In the genomic region with DNA sequence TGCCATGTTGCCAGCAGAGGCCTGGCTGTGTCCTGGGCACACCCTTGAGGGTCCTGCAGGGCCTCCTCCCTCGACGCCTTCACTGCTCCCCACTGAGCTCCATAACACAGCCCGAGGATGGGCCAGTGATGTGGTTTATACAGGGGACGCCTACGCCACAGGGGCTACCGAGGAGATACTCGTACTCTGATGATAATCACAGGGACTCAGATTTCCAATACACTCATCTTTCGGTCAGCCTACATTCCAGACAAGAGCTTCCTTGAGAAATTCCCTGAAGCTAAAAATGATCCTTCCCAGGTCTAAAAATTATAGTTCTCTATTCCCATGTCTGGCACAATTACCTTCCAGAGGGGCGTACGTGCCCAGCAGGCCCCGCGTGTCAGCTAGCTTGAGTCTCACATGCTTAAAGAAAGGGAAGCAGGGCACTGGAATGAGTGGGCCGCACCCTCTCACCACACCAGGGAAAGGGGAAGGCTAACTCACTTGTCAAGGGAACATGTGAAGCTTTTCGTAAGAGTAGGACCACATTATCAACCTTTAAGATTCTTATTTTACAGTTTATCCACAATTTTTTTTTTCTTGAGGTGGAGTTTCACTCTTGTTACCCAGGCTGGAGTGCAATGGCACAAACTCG, we compare ENCODE assay signal across 2 cellular contexts.
TF ChIP-seq lines count a peak whose summit lies in the region.

No MANE protein-coding gene starts in this region.

TF ChIP-seq in K562, 482 proteins besides CTCF, POLR2A, EP300 and RAD21:
- no peak for TF ChIP-seq TCF3 (CRISPR knock-in tag; IDR thresholded peaks at IDR 0.05)
- TF ChIP-seq, protein P1, sequence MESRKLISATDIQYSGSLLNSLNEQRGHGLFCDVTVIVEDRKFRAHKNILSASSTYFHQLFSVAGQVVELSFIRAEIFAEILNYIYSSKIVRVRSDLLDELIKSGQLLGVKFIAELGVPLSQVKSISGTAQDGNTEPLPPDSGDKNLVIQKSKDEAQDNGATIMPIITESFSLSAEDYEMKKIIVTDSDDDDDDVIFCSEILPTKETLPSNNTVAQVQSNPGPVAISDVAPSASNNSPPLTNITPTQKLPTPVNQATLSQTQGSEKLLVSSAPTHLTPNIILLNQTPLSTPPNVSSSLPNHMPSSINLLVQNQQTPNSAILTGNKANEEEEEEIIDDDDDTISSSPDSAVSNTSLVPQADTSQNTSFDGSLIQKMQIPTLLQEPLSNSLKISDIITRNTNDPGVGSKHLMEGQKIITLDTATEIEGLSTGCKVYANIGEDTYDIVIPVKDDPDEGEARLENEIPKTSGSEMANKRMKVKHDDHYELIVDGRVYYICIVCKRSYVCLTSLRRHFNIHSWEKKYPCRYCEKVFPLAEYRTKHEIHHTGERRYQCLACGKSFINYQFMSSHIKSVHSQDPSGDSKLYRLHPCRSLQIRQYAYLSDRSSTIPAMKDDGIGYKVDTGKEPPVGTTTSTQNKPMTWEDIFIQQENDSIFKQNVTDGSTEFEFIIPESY (CRISPR knock-in tag; IDR thresholded peaks at IDR 0.05): 0 out of 2 replicates have a peak, but pooled peaks have one; percentile 36
- 0 out of 2 replicates have a peak, but pooled peaks have one; percentile 40 for TF ChIP-seq ETV5 (CRISPR knock-in tag; IDR thresholded peaks at IDR 0.05; ENCODE audit: low read depth)
- 0 out of 2 replicates have a peak, but pooled peaks have one; percentile 50 for TF ChIP-seq IRF1 (CRISPR knock-in tag; IDR thresholded peaks at IDR 0.05; ENCODE audit: borderline replicate concordance)
- no peak for TF ChIP-seq ZNF280B (CRISPR knock-in tag; IDR thresholded peaks at IDR 0.05)
- 0 out of 2 replicates have a peak, but pooled peaks have one; percentile 19 for TF ChIP-seq GATA2 (CRISPR knock-in tag; IDR thresholded peaks at IDR 0.05)
- TF ChIP-seq FOXK1 (CRISPR knock-in tag; IDR thresholded peaks at IDR 0.05; ENCODE audit: borderline replicate concordance): 0 out of 2 replicates have a peak, but pooled peaks have one; percentile 12
TF ChIP-seq in K562: peak in this region for 5.

TF ChIP-seq in GM12891, 5 proteins besides CTCF, POLR2A, EP300 and RAD21:
- no peak for TF ChIP-seq POU2F2 (IDR thresholded peaks at IDR 0.05; ENCODE audit: low read depth, low read length)
- TF ChIP-seq PAX5 (IDR thresholded peaks at IDR 0.05; ENCODE audit: insufficient read depth, low read length, severe bottlenecking): no peak
- TF ChIP-seq SPI1 (IDR thresholded peaks at IDR 0.05; ENCODE audit: low read depth, low read length): no peak
- TF ChIP-seq TAF1 (IDR thresholded peaks at IDR 0.05; ENCODE audit: low read depth, low read length): no peak
